Comparison of ENCODE assay signal across 2 cellular contexts in the genomic region with DNA sequence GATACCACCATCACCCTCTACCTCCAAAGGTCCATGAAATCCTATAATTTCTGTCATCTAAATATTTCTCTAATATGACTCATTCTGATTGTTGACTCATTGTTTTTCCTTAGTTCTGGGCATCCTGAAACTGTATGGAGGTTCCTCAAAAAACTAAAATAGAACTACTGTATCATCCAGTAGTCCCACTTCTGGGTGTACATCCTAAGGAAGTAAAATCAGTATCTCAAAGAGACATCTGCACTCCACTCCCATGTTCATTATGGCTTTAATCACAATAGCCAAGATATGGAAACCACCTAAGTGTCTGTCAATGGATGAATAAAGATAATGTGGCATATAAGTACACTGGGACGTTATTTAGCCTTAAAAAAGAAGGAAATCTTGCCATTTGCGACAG.
TF ChIP-seq lines count a peak whose summit lies in the region.

No MANE protein-coding gene starts in this region.

TF ChIP-seq in A549, 52 proteins besides CTCF, POLR2A, EP300 and RAD21:
- TF ChIP-seq FOSL2 (IDR thresholded peaks at IDR 0.05) = no peak
- TF ChIP-seq FOSL2 (CRISPR knock-in tag; IDR thresholded peaks at IDR 0.05) = peak; percentile 53; the same call in 1 of the 2 replicates
- no peak for TF ChIP-seq HOXB13 (CRISPR knock-in tag; IDR thresholded peaks at IDR 0.05; ENCODE audit: low read depth)
- no peak for TF ChIP-seq CHD2 (IDR thresholded peaks at IDR 0.05; ENCODE audit: low read length, partially characterized antibody)
TF ChIP-seq in A549: peak in this region for 1.

TF ChIP-seq in IMR-90, 13 proteins besides CTCF, POLR2A, EP300 and RAD21:
- TF ChIP-seq FOS (IDR thresholded peaks at IDR 0.05; ENCODE audit: low read depth, low read length) (peak; percentile 75), MAFK (IDR thresholded peaks at IDR 0.05; ENCODE audit: low read depth, low read length) (no peak), SMC3 (IDR thresholded peaks at IDR 0.05; ENCODE audit: low read depth, low read length) (no peak), RCOR1 (IDR thresholded peaks at IDR 0.05; ENCODE audit: insufficient replicate concordance, low read length) (no peak)
